ENCODE assay signal across 8 cellular contexts in genomic region chr3:184229424-184230080, GRCh38. TPM values are rescaled to one million over a fixed set of nuclear protein-coding genes. Genes with fewer than 3 reads are reported as not detected.
DNase-seq lines count a peak whose midpoint lies in the region; ATAC-seq and TF ChIP-seq lines count a peak whose summit lies in the region.

Gene VWA5B2, plus strand, starts transcription at chr3:184229585. Its CDS starts 944 bp downstream, at chr3:184230529.

- TF ChIP-seq EP300 in upper lobe of left lung (IDR thresholded peaks at IDR 0.05) = no peak

- H2BK12ac ChIP-seq in trophoblast cell (ENCODE audit: low read length) = no peak within 1 kb of the TSS

- H3K4me2 ChIP-seq in trophoblast cell (ENCODE audit: low read length) = peak within 1 kb of the TSS; percentile 72

- H3K9ac ChIP-seq in HUES64 (ENCODE audit: low read depth, low read length) = no peak within 1 kb of the TSS
- no peak within 1 kb of the TSS for H3K9ac ChIP-seq in trophoblast cell (ENCODE audit: low read length)

- H3K36me3 ChIP-seq in CD8-positive, alpha-beta memory T cell (ENCODE audit: insufficient read depth, low read length) = no peaks in the 10 kb centered on the region
- H3K36me3 ChIP-seq in HUES64 (ENCODE audit: insufficient read depth, low read length) (no peaks in the 10 kb centered on the region), trophoblast cell (ENCODE audit: control insufficient read depth in 1 of 2, insufficient read depth in 2 of 2, low read length in 2 of 2) (no peaks in the 10 kb centered on the region), upper lobe of left lung (no peaks in the 10 kb centered on the region)

- H3K27me3 ChIP-seq in CD8-positive, alpha-beta memory T cell (ENCODE audit: insufficient read depth, low read length, poor library complexity, severe bottlenecking) = peaks cover 42% of the 10 kb centered on the region
- H3K27me3 ChIP-seq in HUES64 (ENCODE audit: insufficient read depth, low read length) (peaks cover 73% of the 10 kb centered on the region), trophoblast cell (ENCODE audit: insufficient read depth, low read length) (peaks cover 51% of the 10 kb centered on the region), upper lobe of left lung (peaks cover 2 to 38% (median 27%) of the 10 kb centered on the region in 4 donors)

- no peaks in the 10 kb centered on the region for H3K79me1 ChIP-seq in trophoblast cell (ENCODE audit: low read length)

- CTCF ChIA-PET in CD8-positive, alpha-beta memory T cell (lab: Charles Lee) = interaction anchor here (0.6 to 3.9 kb wide), 5 partner anchors 14 to 334 kb away, joined by 3 to 21 read pairs (median 3); no protein-coding TSS in a partner anchor

- H3K36me3 Mint-ChIP-seq in CD8-positive, alpha-beta memory T cell = no peaks in the 10 kb centered on the region

- peak within 1 kb of the TSS; percentile 30 to 89 (median 75) for H3K4me3 Mint-ChIP-seq in CD8-positive, alpha-beta memory T cell

- peak within 1 kb of the TSS; percentile 62 for H3K4me3 ChIP-seq in CD8-positive, alpha-beta memory T cell (ENCODE audit: low read length)
- H3K4me3 ChIP-seq in HUES64 (ENCODE audit: low read length) = peak within 1 kb of the TSS; percentile 58
- peak within 1 kb of the TSS; percentile 58 for H3K4me3 ChIP-seq in trophoblast cell (ENCODE audit: low read depth, low read length)
- peak within 1 kb of the TSS; percentile 37 to 61 (median 48) for H3K4me3 ChIP-seq in upper lobe of left lung

- H3K18ac ChIP-seq in trophoblast cell (ENCODE audit: low read length) = no peak within 1 kb of the TSS

- peaks cover 7 to 15% (median 15%) of the 10 kb centered on the region in 3 donors for H3K4me1 Mint-ChIP-seq in CD8-positive, alpha-beta memory T cell

- H4K91ac ChIP-seq in trophoblast cell (ENCODE audit: low read depth, low read length) = no peak within 1 kb of the TSS

- no peaks in the 10 kb centered on the region for H3K9me3 Mint-ChIP-seq in CD8-positive, alpha-beta memory T cell

- H4K8ac ChIP-seq in trophoblast cell (ENCODE audit: low read depth, low read length) = no peak within 1 kb of the TSS

- no peak within 1 kb of the TSS for H3K14ac ChIP-seq in trophoblast cell (ENCODE audit: low read length)

- peak within 1 kb of the TSS in 2 of 8 donors; percentile 42 to 50 for H3K27ac Mint-ChIP-seq in CD8-positive, alpha-beta memory T cell

- no peak within 1 kb of the TSS for H3K23ac ChIP-seq in trophoblast cell (ENCODE audit: low read length)

- peak within 1 kb of the TSS; percentile 37 for H2AFZ ChIP-seq in trophoblast cell (ENCODE audit: insufficient read depth, low read length, poor library complexity)

- DNase-seq in CD8-positive, alpha-beta memory T cell = peak; percentile 73 to 83 (median 75)
- DNase-seq in RPMI7951 (ENCODE audit: low read depth) (peak; percentile 59), activated gamma-delta T cell treated with Interleukin-2 at 50 U/mL for 16 hours (peak; percentile 73), Right ventricle myocardium superior (peak; percentile 64), trophoblast cell (peak; percentile 33 to 61), upper lobe of left lung (peak; percentile 44 to 93)

- no peaks in the 10 kb centered on the region for H3K79me2 ChIP-seq in trophoblast cell (ENCODE audit: control insufficient read depth, insufficient read depth, low read length, poor library complexity)

- no peak within 1 kb of the TSS for H2BK5ac ChIP-seq in trophoblast cell (ENCODE audit: low read depth, low read length, poor library complexity)

- intact Hi-C loops in Right ventricle myocardium superior (cut with DNase I) = no loop called here

- H3K4me1 ChIP-seq in CD8-positive, alpha-beta memory T cell (ENCODE audit: insufficient read depth, low read length) = no peaks in the 10 kb centered on the region
- no peaks in the 10 kb centered on the region for H3K4me1 ChIP-seq in HUES64 (ENCODE audit: insufficient read depth, low read length)
- peaks cover 6% of the 10 kb centered on the region in 2 experiments for H3K4me1 ChIP-seq in trophoblast cell (ENCODE audit: control insufficient read depth in 1 of 2, insufficient read depth in 2 of 2, low read length in 2 of 2)
- peaks cover 22 to 24% (median 22%) of the 10 kb centered on the region in 4 donors for H3K4me1 ChIP-seq in upper lobe of left lung

- H3K4ac ChIP-seq in trophoblast cell (ENCODE audit: low read depth, low read length) = no peak within 1 kb of the TSS

- WGBS in HUES64 = 2% methylated on average over 64 of the region's 64 CpGs
- no CpG with 5 or more reads among the region's 64 CpGs for WGBS in trophoblast cell (ENCODE audit: extremely low coverage, insufficient coverage, insufficient read length)
- 3% methylated on average over 19 to 24 of the region's 64 CpGs for WGBS in upper lobe of left lung, 2 donors

- POLR2A ChIA-PET in CD8-positive, alpha-beta memory T cell (lab: Charles Lee) = interaction anchor here (0.9 kb wide), 1 partner anchor 94 kb away, joined by 4 read pairs; the partner anchor contains the start of gene EIF2B5

- peak; percentile 24 to 77 (median 55) for TF ChIP-seq CTCF in upper lobe of left lung (IDR thresholded peaks at IDR 0.05)

- H3K9me3 ChIP-seq in CD8-positive, alpha-beta memory T cell (ENCODE audit: low read length) = no peaks in the 10 kb centered on the region
- H3K9me3 ChIP-seq in HUES64 (ENCODE audit: insufficient read depth, low read depth, low read length) (no peaks in the 10 kb centered on the region), trophoblast cell (ENCODE audit: insufficient read depth, low read depth, low read length) (peaks cover 2% of the 10 kb centered on the region), upper lobe of left lung (no peaks in the 10 kb centered on the region)

- H4K12ac ChIP-seq in trophoblast cell (ENCODE audit: low read depth, low read length) = no peak within 1 kb of the TSS

- no peak within 1 kb of the TSS for H2BK120ac ChIP-seq in trophoblast cell (ENCODE audit: insufficient read depth, low read length, poor library complexity)

- ATAC-seq in GM21360 (IDR thresholded peaks at IDR 0.05; ENCODE audit: unreplicated experiment) (peak; percentile 74), Right ventricle myocardium superior (ENCODE audit: poor library complexity) (peak; percentile 91), upper lobe of left lung (ENCODE audit: low FRiP score in 2 of 2) (peak; percentile 56 to 90)

- TF ChIP-seq POLR2A in upper lobe of left lung (IDR thresholded peaks at IDR 0.05) = no peak

- H3K27ac ChIP-seq in CD8-positive, alpha-beta memory T cell (ENCODE audit: low read depth, low read length) = no peak within 1 kb of the TSS
- H3K27ac ChIP-seq in HUES64 (ENCODE audit: low read depth, low read length) = no peak within 1 kb of the TSS
- H3K27ac ChIP-seq in trophoblast cell (ENCODE audit: low read depth, low read length) = no peak within 1 kb of the TSS
- no peak within 1 kb of the TSS for H3K27ac ChIP-seq in upper lobe of left lung

- no peak within 1 kb of the TSS for H2AK5ac ChIP-seq in trophoblast cell (ENCODE audit: low read length)

- H3K27me3 Mint-ChIP-seq in CD8-positive, alpha-beta memory T cell = peaks cover 36 to 61% of the 10 kb centered on the region in 2 donors

RNA-seq across cellular contexts. Expression of gene VWA5B2, which starts in this region (rescaled TPM):
- total RNA-seq in CD8-positive, alpha-beta memory T cell = under 1 TPM in 1 of 2 experiments, not detected in 1; 0.11 TPM
- polyA plus RNA-seq in CD8-positive, alpha-beta memory T cell = not detected
- polyA plus RNA-seq in HUES64 (2013, experiment 1 of 2) = 0.25 TPM
- polyA plus RNA-seq in HUES64 (2013, experiment 2 of 2) = not detected
- total RNA-seq in RPMI7951 (2014; rRNA removed; shearing (Covaris generic)) = not detected in 2 replicates
- total RNA-seq in Right ventricle myocardium superior (not detected), upper lobe of left lung (1 to 10 TPM in 2 of 6 donors, under 1 TPM in 3, not detected in 1; 0.17 to 1.2 (median 0.51) TPM)
- polyA plus RNA-seq in trophoblast cell (2013) = 0.01 TPM in 2 replicates

Comparison
In these comparisons a context has a peak if more than half of its experiments do, and no peak if none do; other contexts are left out.
1. Peak in DNase-seq and H3K4me3 ChIP-seq in CD8-positive, alpha-beta memory T cell; RNA of the gene not detected or under 1 TPM.
2. Peak in DNase-seq in RPMI7951; RNA of the gene not detected or under 1 TPM.
3. Peak in DNase-seq and ATAC-seq in Right ventricle myocardium superior; RNA of the gene not detected or under 1 TPM.